1 cellular context compared by ENCODE assay signal in genomic region chr17:42334667-42335066, GRCh38.
TF ChIP-seq lines count a peak whose summit lies in the region.

No MANE protein-coding gene starts in this region.

TF ChIP-seq in WTC11, 78 proteins besides CTCF, POLR2A, EP300 and RAD21 (continued from another document):
- TF ChIP-seq PRDM15 (CRISPR knock-in tag; IDR thresholded peaks at IDR 0.05) (no peak), CDX4 (CRISPR knock-in tag; IDR thresholded peaks at IDR 0.05; ENCODE audit: borderline replicate concordance) (no peak), GTF2I (CRISPR knock-in tag; conservative IDR thresholded peaks at IDR 0.05) (no peak)
